In genomic region chr4:40897557-40898203, GRCh38 we compare ENCODE assay signal across 8 cellular contexts.
DNase-seq lines count a peak whose midpoint lies in the region; ATAC-seq and TF ChIP-seq lines count a peak whose summit lies in the region.

No MANE protein-coding gene starts in this region.

- no peak overlapping the region for H3K27ac ChIP-seq in uterus

- DNase-seq in COLO668 (lab: John Stamatoyannopoulos, UW; ENCODE audit: unreplicated experiment) (peak; percentile 78), MG63 (peak; percentile 39), SK-N-DZ (ENCODE audit: low spot score) (peak; percentile 73), glutamatergic neuron (peak; percentile 86), progenitor cell of endocrine pancreas (ENCODE audit: low spot score, unreplicated experiment) (peak; percentile 49), uterus (peak; percentile 47 to 55)
- DNase-seq in activated naive CD4-positive, alpha-beta T cell treated with anti-CD3 and anti-CD28 coated beads, Interleukin-2, amount 50 U/mL, for 16 hours: peak; percentile 70

- H3K9me3 ChIP-seq in MG63 (no peaks in the 10 kb centered on the region), uterus (no peaks in the 10 kb centered on the region)

- no peaks in the 10 kb centered on the region for H3K4me1 Mint-ChIP-seq in glutamatergic neuron (ENCODE audit: low read depth, unreplicated experiment)
- H3K4me1 Mint-ChIP-seq in progenitor cell of endocrine pancreas (ENCODE audit: low read depth): peaks cover 2% of the 10 kb centered on the region

- H3K9me3 Mint-ChIP-seq in glutamatergic neuron (ENCODE audit: unreplicated experiment) (peaks cover 3% of the 10 kb centered on the region), progenitor cell of endocrine pancreas (ENCODE audit: low read depth) (no peaks in the 10 kb centered on the region)

- no peak overlapping the region for H3K4me3 Mint-ChIP-seq in glutamatergic neuron (ENCODE audit: unreplicated experiment)
- peak overlapping the region; percentile 26 for H3K4me3 Mint-ChIP-seq in progenitor cell of endocrine pancreas (ENCODE audit: low read depth)

- H3K4me3 ChIP-seq in MG63 (no peak overlapping the region), uterus (no peak overlapping the region)

- H3K4me1 ChIP-seq in uterus: no peaks in the 10 kb centered on the region

- TF ChIP-seq POLR2A in uterus (IDR thresholded peaks at IDR 0.05): no peak

- H3K36me3 Mint-ChIP-seq in glutamatergic neuron (ENCODE audit: unreplicated experiment) (no peaks in the 10 kb centered on the region), progenitor cell of endocrine pancreas (ENCODE audit: insufficient read depth) (peaks cover 4% of the 10 kb centered on the region)

- ATAC-seq in GM21526 (IDR thresholded peaks at IDR 0.05; ENCODE audit: low FRiP score, unreplicated experiment): peak; percentile 70

- H3K27me3 ChIP-seq in MG63 (no peaks in the 10 kb centered on the region), uterus (no peaks in the 10 kb centered on the region)

- H3K36me3 ChIP-seq in MG63 (no peaks in the 10 kb centered on the region), uterus (no peaks in the 10 kb centered on the region)

- H3K27ac Mint-ChIP-seq in glutamatergic neuron (ENCODE audit: unreplicated experiment): no peak overlapping the region
- H3K27ac Mint-ChIP-seq in progenitor cell of endocrine pancreas: no peak overlapping the region

- peak; percentile 86 for TF ChIP-seq CTCF in glutamatergic neuron (IDR thresholded peaks at IDR 0.05; ENCODE audit: partially characterized antibody, unreplicated experiment)
- peak; percentile 87 for TF ChIP-seq CTCF in progenitor cell of endocrine pancreas (IDR thresholded peaks at IDR 0.05; ENCODE audit: unreplicated experiment)
- TF ChIP-seq CTCF in uterus (IDR thresholded peaks at IDR 0.05): peak; percentile 50 to 56 (median 54)

- H3K27me3 Mint-ChIP-seq in glutamatergic neuron (ENCODE audit: unreplicated experiment) (no peaks in the 10 kb centered on the region), progenitor cell of endocrine pancreas (no peaks in the 10 kb centered on the region)

- intact Hi-C loops in uterus (cut with DNase I; ENCODE audit: low total_unique reads): no loop called here
